16 cellular contexts compared by ENCODE assay signal in genomic region chr17:80636356-80637285, GRCh38.
DNase-seq lines count a peak whose midpoint lies in the region; ATAC-seq and TF ChIP-seq lines count a peak whose summit lies in the region.
"Had no signal": no experiment of that assay in that cellular context is flagged by ENCODE, and none has a peak within 500 bp of the region (broad histone marks: within the 10 kb centered on the region; RNA-seq: fewer than 3 reads in every experiment).

No MANE protein-coding gene starts in this region.

- H3K4me1 ChIP-seq in BE2C = peaks cover 5% of the 10 kb centered on the region; the same call in 1 of the 2 replicates
- H3K4me1 ChIP-seq: adrenal gland, esophagus muscularis mucosa had no signal

- H3K36me3 ChIP-seq in GM06990 (ENCODE audit: control insufficient read depth, insufficient read depth, low read length) = peaks cover 1% of the 10 kb centered on the region
- no peaks in the 10 kb centered on the region for H3K36me3 ChIP-seq in neural cell (ENCODE audit: insufficient read depth, low read length)
- no peaks in the 10 kb centered on the region; the same call in 1 of the 2 replicates for H3K36me3 ChIP-seq in BE2C
- H3K36me3 ChIP-seq: adrenal gland, cardiac muscle cell, esophagus muscularis mucosa had no signal

- no peaks in the 10 kb centered on the region for H3K79me2 ChIP-seq in neural cell (replicated peaks; ENCODE audit: insufficient read depth, low read length)

- H3K36me3 Mint-ChIP-seq in activated naive CD8-positive, alpha-beta T cell treated with anti-CD3 and anti-CD28 coated beads, Interleukin-2, amount 10 ng/mL, durations not matched to agents 7 days and 5 days = peaks cover 16% of the 10 kb centered on the region

- TF ChIP-seq RAD21 in neural cell (conservative IDR thresholded peaks at IDR 0.05) = no peak

- peak; percentile 87 for ATAC-seq in activated naive CD8-positive, alpha-beta T cell treated with anti-CD3 and anti-CD28 coated beads, Interleukin-2, amount 10 ng/mL, durations not matched to agents 7 days and 5 days (ENCODE audit: low read depth)
- no peak for ATAC-seq in HG03571 (IDR thresholded peaks at IDR 0.05; ENCODE audit: unreplicated experiment)

- no peaks in the 10 kb centered on the region for H3K27me3 Mint-ChIP-seq in activated naive CD8-positive, alpha-beta T cell treated with anti-CD3 and anti-CD28 coated beads, Interleukin-2, amount 10 ng/mL, durations not matched to agents 7 days and 5 days

- no peak for TF ChIP-seq EP300 in neural cell (conservative IDR thresholded peaks at IDR 0.05; ENCODE audit: poor library complexity, severe bottlenecking)

- H3K9me3 ChIP-seq in neural cell (ENCODE audit: low read length) = no peaks in the 10 kb centered on the region
- no peaks in the 10 kb centered on the region for H3K9me3 ChIP-seq in BE2C
- H3K9me3 ChIP-seq: adrenal gland, esophagus muscularis mucosa had no signal

- H3K27me3 ChIP-seq in GM06990 (replicated peaks; ENCODE audit: control insufficient read depth, insufficient read depth, low read length) = no peaks in the 10 kb centered on the region
- no peaks in the 10 kb centered on the region for H3K27me3 ChIP-seq in neural cell (ENCODE audit: insufficient read depth, low read depth, low read length)
- no peaks in the 10 kb centered on the region for H3K27me3 ChIP-seq in BE2C
- H3K27me3 ChIP-seq: adrenal gland, cardiac muscle cell, esophagus muscularis mucosa had no signal

- no peaks in the 10 kb centered on the region for H3F3A ChIP-seq in neural cell (ENCODE audit: insufficient read depth, low read length, poor library complexity, severe bottlenecking)

- no peak for TF ChIP-seq CTCF in GM06990 (IDR thresholded peaks at IDR 0.05; ENCODE audit: insufficient read depth, low read length, poor library complexity, severe bottlenecking)
- TF ChIP-seq CTCF in neural cell (IDR thresholded peaks at IDR 0.05; ENCODE audit: poor library complexity, severe bottlenecking) = no peak
- TF ChIP-seq CTCF in BE2C (IDR thresholded peaks at IDR 0.05; ENCODE audit: low read depth, low read length) = no peak

- peak overlapping the region; percentile 10 for H3K9ac ChIP-seq in neural cell (ENCODE audit: low read length)

- no peak overlapping the region for H3K4me3 ChIP-seq in GM06990 (replicated peaks; ENCODE audit: low read depth, low read length)
- H3K4me3 ChIP-seq in neural cell (ENCODE audit: low read length) = peak overlapping the region; percentile 23
- H3K4me3 ChIP-seq in BE2C (ENCODE audit: low read depth, low read length) = no peak overlapping the region
- H3K4me3 ChIP-seq: adrenal gland, cardiac muscle cell, esophagus muscularis mucosa had no signal

- POLR2A ChIA-PET in activated naive CD8-positive, alpha-beta T cell treated with anti-CD3 and anti-CD28 coated beads, Interleukin-2, amount 10 ng/mL, durations not matched to agents 7 days and 5 days (lab: Charles Lee) = interaction anchor here (1.0 to 1.7 kb wide), 3 partner anchors 11 to 27 kb away, joined by 3 to 5 read pairs (median 4); no protein-coding TSS in a partner anchor

- H2AFZ ChIP-seq in neural cell (ENCODE audit: low read depth, low read length) = no peak overlapping the region

- no peaks in the 10 kb centered on the region for H4K20me1 ChIP-seq in neural cell (ENCODE audit: insufficient read depth)

- no peak overlapping the region for H3K4me2 ChIP-seq in neural cell (ENCODE audit: low read length)

- H3K9me3 Mint-ChIP-seq in activated naive CD8-positive, alpha-beta T cell treated with anti-CD3 and anti-CD28 coated beads, Interleukin-2, amount 10 ng/mL, durations not matched to agents 7 days and 5 days = peaks cover 6% of the 10 kb centered on the region

- H3K27ac Mint-ChIP-seq in activated naive CD8-positive, alpha-beta T cell treated with anti-CD3 and anti-CD28 coated beads, Interleukin-2, amount 10 ng/mL, durations not matched to agents 7 days and 5 days = peak overlapping the region; percentile 92

- H3K4me3 Mint-ChIP-seq in activated naive CD8-positive, alpha-beta T cell treated with anti-CD3 and anti-CD28 coated beads, Interleukin-2, amount 10 ng/mL, durations not matched to agents 7 days and 5 days = peak overlapping the region; percentile 77

- H3K27ac ChIP-seq in neural cell (ENCODE audit: low read length) = peak overlapping the region; percentile 38
- H3K27ac ChIP-seq: adrenal gland, cardiac muscle cell, esophagus muscularis mucosa had no signal

- no peaks in the 10 kb centered on the region for H3K9me2 ChIP-seq in neural cell (ENCODE audit: insufficient read depth, low read length)

- peaks cover 15% of the 10 kb centered on the region for H3K4me1 Mint-ChIP-seq in activated naive CD8-positive, alpha-beta T cell treated with anti-CD3 and anti-CD28 coated beads, Interleukin-2, amount 10 ng/mL, durations not matched to agents 7 days and 5 days

- peak; percentile 28 for DNase-seq in GM06990 (ENCODE audit: extremely low read depth, insufficient read length)
- peak; percentile 45 for DNase-seq in MV-4-11 (lab: John Stamatoyannopoulos, UW)
- DNase-seq in activated naive CD8-positive, alpha-beta T cell treated with anti-CD3 and anti-CD28 coated beads, Interleukin-2, amount 10 ng/mL, durations not matched to agents 7 days and 5 days = peak; percentile 43
- no peak for DNase-seq in BE2C
- DNase-seq in AG20443 (ENCODE audit: low spot score) = no peak
- no peak for DNase-seq in retina
- DNase-seq: activated CD4-positive, alpha-beta T cell treated with anti-CD3 and anti-CD28 coated beads for 1 hour; AML-193; NCI-H1105; SHP77 treated with DMSO at 0.1 percent for 48 hours; stimulated activated CD4-positive, alpha-beta T cell treated with anti-CD3 and anti-CD28 coated beads, Interleukin-4, amount 100 ng/mL, for 24 hours had no signal

TF ChIP-seq in neural cell, 6 proteins besides CTCF, POLR2A, EP300 and RAD21:
- TF ChIP-seq MXI1 (conservative IDR thresholded peaks at IDR 0.05; ENCODE audit: poor library complexity, severe bottlenecking) (no peak), REST (IDR thresholded peaks at IDR 0.05; ENCODE audit: borderline replicate concordance) (no peak), TAF1 (IDR thresholded peaks at IDR 0.05; ENCODE audit: low read depth) (no peak), POLR2AphosphoS5 (IDR thresholded peaks at IDR 0.05) (no peak), EZH2 (IDR thresholded peaks at IDR 0.05; ENCODE audit: borderline replicate concordance, insufficient read depth, low read length, poor library complexity, severe bottlenecking) (no peak), SMC3 (conservative IDR thresholded peaks at IDR 0.05; ENCODE audit: poor library complexity) (no peak)

Comparison
In these comparisons a context has a peak if more than half of its experiments do, and no peak if none do; other contexts are left out.
1. DNase-seq: peak in GM06990 (single experiment), MV-4-11 (single experiment) and activated naive CD8-positive, alpha-beta T cell treated with anti-CD3 and anti-CD28 coated beads, Interleukin-2, amount 10 ng/mL, durations not matched to agents 7 days and 5 days (single experiment); none in BE2C (single experiment), AG20443 (single experiment) and retina (single experiment).